Comparison of ENCODE assay signal across 10 cellular contexts in the genomic region with DNA sequence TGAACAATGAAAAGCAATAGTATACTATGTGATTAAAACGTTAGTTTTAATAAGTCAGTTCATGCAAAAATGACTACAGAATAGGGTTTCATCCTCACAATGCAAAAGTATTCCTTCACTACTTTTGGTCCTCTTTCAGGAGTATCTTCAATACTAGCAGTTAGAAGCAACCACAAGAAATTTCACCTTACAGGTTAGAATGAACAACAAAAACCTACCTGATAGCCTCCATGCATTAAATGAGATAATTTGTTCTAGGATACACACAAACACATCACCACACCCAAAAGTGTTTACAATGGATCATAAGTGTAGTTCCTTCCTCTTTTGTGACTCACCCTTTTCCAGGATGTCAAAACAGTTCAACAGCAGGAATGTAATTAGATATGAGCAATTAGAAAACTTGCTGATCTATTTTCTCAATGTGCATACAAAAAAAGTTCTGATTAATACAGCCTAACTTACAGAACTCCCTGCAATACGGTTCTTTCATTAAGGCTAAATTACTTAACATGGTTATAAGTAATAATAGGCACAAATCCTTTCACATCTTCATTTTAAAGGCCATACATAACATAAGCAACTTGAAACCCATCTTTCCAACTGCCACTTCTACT. TPM values are rescaled to one million over a fixed set of nuclear protein-coding genes. Genes with fewer than 3 reads are reported as not detected.
A peak's percentile ranks its signal among the peaks of the same experiment; 100 is the strongest.
DNase-seq lines count a peak whose midpoint lies in the region; ATAC-seq and TF ChIP-seq lines count a peak whose summit lies in the region.
"Had no signal": no experiment of that assay in that cellular context is flagged by ENCODE, and none has a peak within 500 bp of the region (broad histone marks: within the 10 kb centered on the region; RNA-seq: fewer than 3 reads in every experiment).

No MANE protein-coding gene starts in this region.

- H3K27me3 ChIP-seq in heart right ventricle: no peaks in the 10 kb centered on the region
- H3K27me3 ChIP-seq in suprapubic skin: no peaks in the 10 kb centered on the region

- H3K36me3 ChIP-seq in SK-N-MC (ENCODE audit: insufficient read depth, low read length) (no peaks in the 10 kb centered on the region), heart right ventricle (no peaks in the 10 kb centered on the region), suprapubic skin (no peaks in the 10 kb centered on the region)

- peaks cover 4 to 81% (median 47%) of the 10 kb centered on the region in 9 donors for H3K4me1 ChIP-seq in heart right ventricle
- peaks cover 44% of the 10 kb centered on the region for H3K4me1 ChIP-seq in suprapubic skin

- TF ChIP-seq RAD21 in Ishikawa (IDR thresholded peaks at IDR 0.05; ENCODE audit: low read depth): no peak

- H3K4me3 ChIP-seq in SK-N-MC (no peak overlapping the region), heart right ventricle (no peak overlapping the region), suprapubic skin (no peak overlapping the region)
- H3K4me3 ChIP-seq: GM12878 had no signal

- 39 to 50% methylated on average over 2 of the region's 2 CpGs for WGBS in heart right ventricle, 2 donors
- WGBS in suprapubic skin: 32% methylated on average over 2 of the region's 2 CpGs

- TF ChIP-seq EP300 in Ishikawa (IDR thresholded peaks at IDR 0.05; ENCODE audit: borderline replicate concordance): no peak
- TF ChIP-seq EP300 in suprapubic skin (IDR thresholded peaks at IDR 0.05): no peak

- H3K9me3 ChIP-seq in SK-N-MC (ENCODE audit: low read depth, low read length) (no peaks in the 10 kb centered on the region), heart right ventricle (no peaks in the 10 kb centered on the region), suprapubic skin (no peaks in the 10 kb centered on the region)

- no peak for TF ChIP-seq POLR2A in suprapubic skin (IDR thresholded peaks at IDR 0.05)

- H3K9ac ChIP-seq in SK-N-MC (ENCODE audit: insufficient read length): no peak overlapping the region

- H3K27ac ChIP-seq in SK-N-MC (0 out of 2 replicates have a peak overlapping the region, but pooled peaks have one; percentile 69), heart right ventricle (peak overlapping the region; percentile 25 to 88 (median 77)), suprapubic skin (peak overlapping the region; percentile 73)

- DNase-seq in SK-N-MC (ENCODE audit: low read depth, low spot score): no peak
- DNase-seq in heart right ventricle: no peak
- DNase-seq in suprapubic skin (ENCODE audit: low spot score in 2 of 2): no peak
- no peak for DNase-seq in pons (ENCODE audit: low spot score)
- DNase-seq in central memory CD4-positive, alpha-beta T cell: no peak
- DNase-seq: activated CD4-positive, CD25-positive, alpha-beta regulatory T cell treated with anti-CD3 and anti-CD28 coated beads, Interleukin-2, amount 50 U/mL, for 72 hours had no signal

- intact Hi-C loops in heart right ventricle (cut with DNase I): no loop called here

- TF ChIP-seq CTCF in heart right ventricle (IDR thresholded peaks at IDR 0.05) (no peak), suprapubic skin (IDR thresholded peaks at IDR 0.05) (no peak)

- ATAC-seq in heart right ventricle (peak in 5 of 8 donors; percentile 49 to 80 (median 70)), GM18858 (IDR thresholded peaks at IDR 0.05; ENCODE audit: unreplicated experiment) (no peak), GM18873 (IDR thresholded peaks at IDR 0.05; ENCODE audit: low FRiP score, unreplicated experiment) (no peak)
- ATAC-seq: GM12878 had no signal

TF ChIP-seq in Ishikawa, 13 proteins besides CTCF, POLR2A, EP300 and RAD21:
- TF ChIP-seq CEBPB (IDR thresholded peaks at IDR 0.05): no peak
- no peak for TF ChIP-seq TEAD4 (IDR thresholded peaks at IDR 0.05)
- TF ChIP-seq, protein P1, sequence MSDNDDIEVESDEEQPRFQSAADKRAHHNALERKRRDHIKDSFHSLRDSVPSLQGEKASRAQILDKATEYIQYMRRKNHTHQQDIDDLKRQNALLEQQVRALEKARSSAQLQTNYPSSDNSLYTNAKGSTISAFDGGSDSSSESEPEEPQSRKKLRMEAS (IDR thresholded peaks at IDR 0.05): 0 out of 2 replicates have a peak, but pooled peaks have one; percentile 7
- no peak for TF ChIP-seq EGR1 (IDR thresholded peaks at IDR 0.05)
- TF ChIP-seq, protein P2, sequence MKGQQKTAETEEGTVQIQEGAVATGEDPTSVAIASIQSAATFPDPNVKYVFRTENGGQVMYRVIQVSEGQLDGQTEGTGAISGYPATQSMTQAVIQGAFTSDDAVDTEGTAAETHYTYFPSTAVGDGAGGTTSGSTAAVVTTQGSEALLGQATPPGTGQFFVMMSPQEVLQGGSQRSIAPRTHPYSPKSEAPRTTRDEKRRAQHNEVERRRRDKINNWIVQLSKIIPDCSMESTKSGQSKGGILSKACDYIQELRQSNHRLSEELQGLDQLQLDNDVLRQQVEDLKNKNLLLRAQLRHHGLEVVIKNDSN (IDR thresholded peaks at IDR 0.05): no peak
- no peak for TF ChIP-seq TCF12 (IDR thresholded peaks at IDR 0.05; ENCODE audit: low read depth)

RNA-seq across cellular contexts. Expression of gene UACA, which starts 21.6 kb away (rescaled TPM):
- total RNA-seq in heart right ventricle: 10 to 100 TPM; 38.4 to 60.3 (median 47.1) TPM
- polyA plus RNA-seq in heart right ventricle: 10 to 100 TPM; 14.2 to 75.4 TPM
- total RNA-seq in suprapubic skin: 10 to 100 TPM; 23.4 to 97.8 (median 27.2) TPM

Comparison
In these comparisons a context has a peak if more than half of its experiments do, and no peak if none do; other contexts are left out.
1. ATAC-seq: peak in heart right ventricle (5 of 8); none in GM18858 (single experiment) and GM18873 (single experiment).
2. Peak in every context shown above with its lines, with median percentiles within 50 percentile points of each other: H3K27ac ChIP-seq.